ENCODE assay signal across 1 cellular context in the genomic region with DNA sequence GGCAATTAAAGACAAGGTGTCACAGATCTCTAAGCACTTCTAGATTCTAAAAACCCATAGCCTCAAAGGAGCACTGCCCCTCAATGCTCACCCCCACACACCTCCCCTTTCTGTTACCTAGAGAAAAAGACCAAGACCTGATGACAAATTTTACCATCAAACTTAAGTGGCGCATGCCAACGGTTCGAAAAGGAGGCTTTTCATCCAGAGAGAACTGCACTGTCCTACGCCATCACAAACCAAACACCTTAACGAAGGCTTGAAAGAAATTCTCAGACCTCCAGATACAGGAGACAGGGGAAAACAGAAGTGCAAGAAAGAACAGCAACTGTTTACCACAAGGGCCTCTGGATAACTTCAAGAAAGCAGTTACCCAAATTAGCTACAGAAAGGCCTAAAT.
TF ChIP-seq lines count a peak whose summit lies in the region.

No MANE protein-coding gene starts in this region.

TF ChIP-seq in K562, 482 proteins besides CTCF, POLR2A, EP300 and RAD21:
- 0 out of 2 replicates have a peak, but pooled peaks have one; percentile 6 for TF ChIP-seq NFIC (IDR thresholded peaks at IDR 0.05)
- 0 out of 2 replicates have a peak, but pooled peaks have one; percentile 83 for TF ChIP-seq HDGF (IDR thresholded peaks at IDR 0.05)
- no peak for TF ChIP-seq MAZ (CRISPR knock-in tag; conservative IDR thresholded peaks at IDR 0.05 in 1 of 2, IDR thresholded peaks at IDR 0.05 in 1 of 2)
- TF ChIP-seq MGA (IDR thresholded peaks at IDR 0.05), result peak; percentile 34; the same call in 1 of the 2 replicates
- no peak for TF ChIP-seq PHF8 (IDR thresholded peaks at IDR 0.05; ENCODE audit: borderline replicate concordance, low read length)
- TF ChIP-seq, protein P1, sequence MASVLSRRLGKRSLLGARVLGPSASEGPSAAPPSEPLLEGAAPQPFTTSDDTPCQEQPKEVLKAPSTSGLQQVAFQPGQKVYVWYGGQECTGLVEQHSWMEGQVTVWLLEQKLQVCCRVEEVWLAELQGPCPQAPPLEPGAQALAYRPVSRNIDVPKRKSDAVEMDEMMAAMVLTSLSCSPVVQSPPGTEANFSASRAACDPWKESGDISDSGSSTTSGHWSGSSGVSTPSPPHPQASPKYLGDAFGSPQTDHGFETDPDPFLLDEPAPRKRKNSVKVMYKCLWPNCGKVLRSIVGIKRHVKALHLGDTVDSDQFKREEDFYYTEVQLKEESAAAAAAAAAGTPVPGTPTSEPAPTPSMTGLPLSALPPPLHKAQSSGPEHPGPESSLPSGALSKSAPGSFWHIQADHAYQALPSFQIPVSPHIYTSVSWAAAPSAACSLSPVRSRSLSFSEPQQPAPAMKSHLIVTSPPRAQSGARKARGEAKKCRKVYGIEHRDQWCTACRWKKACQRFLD (CRISPR knock-in tag; IDR thresholded peaks at IDR 0.05), result peak; percentile 40; the same call in 1 of the 2 replicates
- TF ChIP-seq, protein P2, sequence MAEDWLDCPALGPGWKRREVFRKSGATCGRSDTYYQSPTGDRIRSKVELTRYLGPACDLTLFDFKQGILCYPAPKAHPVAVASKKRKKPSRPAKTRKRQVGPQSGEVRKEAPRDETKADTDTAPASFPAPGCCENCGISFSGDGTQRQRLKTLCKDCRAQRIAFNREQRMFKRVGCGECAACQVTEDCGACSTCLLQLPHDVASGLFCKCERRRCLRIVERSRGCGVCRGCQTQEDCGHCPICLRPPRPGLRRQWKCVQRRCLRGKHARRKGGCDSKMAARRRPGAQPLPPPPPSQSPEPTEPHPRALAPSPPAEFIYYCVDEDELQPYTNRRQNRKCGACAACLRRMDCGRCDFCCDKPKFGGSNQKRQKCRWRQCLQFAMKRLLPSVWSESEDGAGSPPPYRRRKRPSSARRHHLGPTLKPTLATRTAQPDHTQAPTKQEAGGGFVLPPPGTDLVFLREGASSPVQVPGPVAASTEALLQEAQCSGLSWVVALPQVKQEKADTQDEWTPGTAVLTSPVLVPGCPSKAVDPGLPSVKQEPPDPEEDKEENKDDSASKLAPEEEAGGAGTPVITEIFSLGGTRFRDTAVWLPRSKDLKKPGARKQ (CRISPR knock-in tag; IDR thresholded peaks at IDR 0.05), result 0 out of 2 replicates have a peak, but pooled peaks have one; percentile 27
- no peak for TF ChIP-seq ZKSCAN1 (IDR thresholded peaks at IDR 0.05; ENCODE audit: low read depth, low read length)
- TF ChIP-seq ARID4B (CRISPR knock-in tag; IDR thresholded peaks at IDR 0.05), result 0 out of 2 replicates have a peak, but pooled peaks have one; percentile 28
- TF ChIP-seq L3MBTL2 (IDR thresholded peaks at IDR 0.05), result peak; percentile 32; the same call in 1 of the 2 replicates
- TF ChIP-seq, protein P3, sequence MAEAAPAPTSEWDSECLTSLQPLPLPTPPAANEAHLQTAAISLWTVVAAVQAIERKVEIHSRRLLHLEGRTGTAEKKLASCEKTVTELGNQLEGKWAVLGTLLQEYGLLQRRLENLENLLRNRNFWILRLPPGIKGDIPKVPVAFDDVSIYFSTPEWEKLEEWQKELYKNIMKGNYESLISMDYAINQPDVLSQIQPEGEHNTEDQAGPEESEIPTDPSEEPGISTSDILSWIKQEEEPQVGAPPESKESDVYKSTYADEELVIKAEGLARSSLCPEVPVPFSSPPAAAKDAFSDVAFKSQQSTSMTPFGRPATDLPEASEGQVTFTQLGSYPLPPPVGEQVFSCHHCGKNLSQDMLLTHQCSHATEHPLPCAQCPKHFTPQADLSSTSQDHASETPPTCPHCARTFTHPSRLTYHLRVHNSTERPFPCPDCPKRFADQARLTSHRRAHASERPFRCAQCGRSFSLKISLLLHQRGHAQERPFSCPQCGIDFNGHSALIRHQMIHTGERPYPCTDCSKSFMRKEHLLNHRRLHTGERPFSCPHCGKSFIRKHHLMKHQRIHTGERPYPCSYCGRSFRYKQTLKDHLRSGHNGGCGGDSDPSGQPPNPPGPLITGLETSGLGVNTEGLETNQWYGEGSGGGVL (CRISPR knock-in tag; IDR thresholded peaks at IDR 0.05), result no peak
- no peak for TF ChIP-seq NFE2L1 (tag; IDR thresholded peaks at IDR 0.05; ENCODE audit: borderline replicate concordance, low read depth)
- peak; percentile 17; the same call in 1 of the 2 replicates for TF ChIP-seq ZNF589 (CRISPR knock-in tag; IDR thresholded peaks at IDR 0.05; ENCODE audit: low read depth)
- TF ChIP-seq, protein P4, sequence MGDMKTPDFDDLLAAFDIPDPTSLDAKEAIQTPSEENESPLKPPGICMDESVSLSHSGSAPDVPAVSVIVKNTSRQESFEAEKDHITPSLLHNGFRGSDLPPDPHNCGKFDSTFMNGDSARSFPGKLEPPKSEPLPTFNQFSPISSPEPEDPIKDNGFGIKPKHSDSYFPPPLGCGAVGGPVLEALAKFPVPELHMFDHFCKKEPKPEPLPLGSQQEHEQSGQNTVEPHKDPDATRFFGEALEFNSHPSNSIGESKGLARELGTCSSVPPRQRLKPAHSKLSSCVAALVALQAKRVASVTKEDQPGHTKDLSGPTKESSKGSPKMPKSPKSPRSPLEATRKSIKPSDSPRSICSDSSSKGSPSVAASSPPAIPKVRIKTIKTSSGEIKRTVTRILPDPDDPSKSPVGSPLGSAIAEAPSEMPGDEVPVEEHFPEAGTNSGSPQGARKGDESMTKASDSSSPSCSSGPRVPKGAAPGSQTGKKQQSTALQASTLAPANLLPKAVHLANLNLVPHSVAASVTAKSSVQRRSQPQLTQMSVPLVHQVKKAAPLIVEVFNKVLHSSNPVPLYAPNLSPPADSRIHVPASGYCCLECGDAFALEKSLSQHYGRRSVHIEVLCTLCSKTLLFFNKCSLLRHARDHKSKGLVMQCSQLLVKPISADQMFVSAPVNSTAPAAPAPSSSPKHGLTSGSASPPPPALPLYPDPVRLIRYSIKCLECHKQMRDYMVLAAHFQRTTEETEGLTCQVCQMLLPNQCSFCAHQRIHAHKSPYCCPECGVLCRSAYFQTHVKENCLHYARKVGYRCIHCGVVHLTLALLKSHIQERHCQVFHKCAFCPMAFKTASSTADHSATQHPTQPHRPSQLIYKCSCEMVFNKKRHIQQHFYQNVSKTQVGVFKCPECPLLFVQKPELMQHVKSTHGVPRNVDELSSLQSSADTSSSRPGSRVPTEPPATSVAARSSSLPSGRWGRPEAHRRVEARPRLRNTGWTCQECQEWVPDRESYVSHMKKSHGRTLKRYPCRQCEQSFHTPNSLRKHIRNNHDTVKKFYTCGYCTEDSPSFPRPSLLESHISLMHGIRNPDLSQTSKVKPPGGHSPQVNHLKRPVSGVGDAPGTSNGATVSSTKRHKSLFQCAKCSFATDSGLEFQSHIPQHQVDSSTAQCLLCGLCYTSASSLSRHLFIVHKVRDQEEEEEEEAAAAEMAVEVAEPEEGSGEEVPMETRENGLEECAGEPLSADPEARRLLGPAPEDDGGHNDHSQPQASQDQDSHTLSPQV (IDR thresholded peaks at IDR 0.05), result 0 out of 2 replicates have a peak, but pooled peaks have one; percentile 4
- TF ChIP-seq CREB3 (tag; conservative IDR thresholded peaks at IDR 0.05; ENCODE audit: low read depth), result 0 out of 2 replicates have a peak, but pooled peaks have one; percentile 36
- 0 out of 2 replicates have a peak, but pooled peaks have one; percentile 15 for TF ChIP-seq SP1 (CRISPR knock-in tag; IDR thresholded peaks at IDR 0.05)
- TF ChIP-seq LEF1 (IDR thresholded peaks at IDR 0.05), result peak; percentile 9; the same call in 1 of the 2 replicates
- TF ChIP-seq RBBP5 (IDR thresholded peaks at IDR 0.05; ENCODE audit: borderline replicate concordance, insufficient read depth, low read length, poor library complexity, severe bottlenecking), result peak; percentile 47
